ENCODE assay signal across 3 cellular contexts in the genomic region with DNA sequence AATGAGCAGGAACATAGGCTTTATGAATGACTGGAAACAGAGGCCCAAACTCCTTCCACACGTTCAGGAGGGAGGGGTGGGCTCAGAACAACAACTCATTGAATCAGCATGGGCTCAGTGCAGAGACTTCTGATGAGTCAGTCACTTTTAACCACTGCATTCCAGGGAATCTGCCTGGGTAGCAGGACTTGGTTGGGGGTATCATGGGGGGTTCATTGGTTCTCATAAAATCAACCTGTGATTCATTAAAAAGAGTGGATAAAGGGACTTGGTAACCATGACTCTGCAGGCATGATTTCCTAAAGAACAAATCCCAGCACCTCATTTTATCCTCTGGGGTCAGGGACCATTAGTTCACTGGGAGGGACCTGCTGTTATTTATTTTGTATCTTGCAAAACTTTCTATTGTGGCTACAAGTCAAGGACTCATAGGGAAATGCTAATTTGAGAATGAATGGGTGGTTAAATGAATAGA.
TF ChIP-seq lines count a peak whose summit lies in the region.

No MANE protein-coding gene starts in this region.

TF ChIP-seq in A549, 52 proteins besides CTCF, POLR2A, EP300 and RAD21:
- TF ChIP-seq CEBPB (IDR thresholded peaks at IDR 0.05) (no peak), NPAS2 (CRISPR knock-in tag; IDR thresholded peaks at IDR 0.05; ENCODE audit: borderline replicate concordance) (no peak), FOXS1 (CRISPR knock-in tag; IDR thresholded peaks at IDR 0.05) (no peak), GATA3 (IDR thresholded peaks at IDR 0.05; ENCODE audit: borderline replicate concordance) (no peak), RNF2 (IDR thresholded peaks at IDR 0.05; ENCODE audit: borderline replicate concordance, low read depth) (no peak), ZC3H11A (IDR thresholded peaks at IDR 0.05) (no peak), KDM5A (IDR thresholded peaks at IDR 0.05) (no peak), HOXB5 (CRISPR knock-in tag; IDR thresholded peaks at IDR 0.05) (no peak), MYC (IDR thresholded peaks at IDR 0.05; ENCODE audit: borderline replicate concordance, low read length) (no peak), HOXA7 (CRISPR knock-in tag; IDR thresholded peaks at IDR 0.05) (no peak), PHF8 (IDR thresholded peaks at IDR 0.05; ENCODE audit: borderline replicate concordance, low read depth) (no peak), ESRRA (IDR thresholded peaks at IDR 0.05; ENCODE audit: borderline replicate concordance, low read length) (no peak), JUNB (IDR thresholded peaks at IDR 0.05) (no peak), FOSL2 (IDR thresholded peaks at IDR 0.05) (no peak), FOSL2 (CRISPR knock-in tag; IDR thresholded peaks at IDR 0.05) (no peak), JUN (IDR thresholded peaks at IDR 0.05) (no peak)
- TF ChIP-seq, protein P1, sequence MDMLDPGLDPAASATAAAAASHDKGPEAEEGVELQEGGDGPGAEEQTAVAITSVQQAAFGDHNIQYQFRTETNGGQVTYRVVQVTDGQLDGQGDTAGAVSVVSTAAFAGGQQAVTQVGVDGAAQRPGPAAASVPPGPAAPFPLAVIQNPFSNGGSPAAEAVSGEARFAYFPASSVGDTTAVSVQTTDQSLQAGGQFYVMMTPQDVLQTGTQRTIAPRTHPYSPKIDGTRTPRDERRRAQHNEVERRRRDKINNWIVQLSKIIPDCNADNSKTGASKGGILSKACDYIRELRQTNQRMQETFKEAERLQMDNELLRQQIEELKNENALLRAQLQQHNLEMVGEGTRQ (IDR thresholded peaks at IDR 0.05) = no peak
- TF ChIP-seq, protein P2, sequence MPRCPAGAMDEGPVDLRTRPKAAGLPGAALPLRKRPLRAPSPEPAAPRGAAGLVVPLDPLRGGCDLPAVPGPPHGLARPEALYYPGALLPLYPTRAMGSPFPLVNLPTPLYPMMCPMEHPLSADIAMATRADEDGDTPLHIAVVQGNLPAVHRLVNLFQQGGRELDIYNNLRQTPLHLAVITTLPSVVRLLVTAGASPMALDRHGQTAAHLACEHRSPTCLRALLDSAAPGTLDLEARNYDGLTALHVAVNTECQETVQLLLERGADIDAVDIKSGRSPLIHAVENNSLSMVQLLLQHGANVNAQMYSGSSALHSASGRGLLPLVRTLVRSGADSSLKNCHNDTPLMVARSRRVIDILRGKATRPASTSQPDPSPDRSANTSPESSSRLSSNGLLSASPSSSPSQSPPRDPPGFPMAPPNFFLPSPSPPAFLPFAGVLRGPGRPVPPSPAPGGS (IDR thresholded peaks at IDR 0.05) = no peak
- TF ChIP-seq, protein P3, sequence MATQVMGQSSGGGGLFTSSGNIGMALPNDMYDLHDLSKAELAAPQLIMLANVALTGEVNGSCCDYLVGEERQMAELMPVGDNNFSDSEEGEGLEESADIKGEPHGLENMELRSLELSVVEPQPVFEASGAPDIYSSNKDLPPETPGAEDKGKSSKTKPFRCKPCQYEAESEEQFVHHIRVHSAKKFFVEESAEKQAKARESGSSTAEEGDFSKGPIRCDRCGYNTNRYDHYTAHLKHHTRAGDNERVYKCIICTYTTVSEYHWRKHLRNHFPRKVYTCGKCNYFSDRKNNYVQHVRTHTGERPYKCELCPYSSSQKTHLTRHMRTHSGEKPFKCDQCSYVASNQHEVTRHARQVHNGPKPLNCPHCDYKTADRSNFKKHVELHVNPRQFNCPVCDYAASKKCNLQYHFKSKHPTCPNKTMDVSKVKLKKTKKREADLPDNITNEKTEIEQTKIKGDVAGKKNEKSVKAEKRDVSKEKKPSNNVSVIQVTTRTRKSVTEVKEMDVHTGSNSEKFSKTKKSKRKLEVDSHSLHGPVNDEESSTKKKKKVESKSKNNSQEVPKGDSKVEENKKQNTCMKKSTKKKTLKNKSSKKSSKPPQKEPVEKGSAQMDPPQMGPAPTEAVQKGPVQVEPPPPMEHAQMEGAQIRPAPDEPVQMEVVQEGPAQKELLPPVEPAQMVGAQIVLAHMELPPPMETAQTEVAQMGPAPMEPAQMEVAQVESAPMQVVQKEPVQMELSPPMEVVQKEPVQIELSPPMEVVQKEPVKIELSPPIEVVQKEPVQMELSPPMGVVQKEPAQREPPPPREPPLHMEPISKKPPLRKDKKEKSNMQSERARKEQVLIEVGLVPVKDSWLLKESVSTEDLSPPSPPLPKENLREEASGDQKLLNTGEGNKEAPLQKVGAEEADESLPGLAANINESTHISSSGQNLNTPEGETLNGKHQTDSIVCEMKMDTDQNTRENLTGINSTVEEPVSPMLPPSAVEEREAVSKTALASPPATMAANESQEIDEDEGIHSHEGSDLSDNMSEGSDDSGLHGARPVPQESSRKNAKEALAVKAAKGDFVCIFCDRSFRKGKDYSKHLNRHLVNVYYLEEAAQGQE (IDR thresholded peaks at IDR 0.05) = no peak

TF ChIP-seq in Ishikawa, 13 proteins besides CTCF, POLR2A, EP300 and RAD21:
- no peak for TF ChIP-seq FOXM1 (IDR thresholded peaks at IDR 0.05; ENCODE audit: borderline replicate concordance, low read depth)
- TF ChIP-seq TEAD4 (IDR thresholded peaks at IDR 0.05) = peak; percentile 54
TF ChIP-seq in Ishikawa: peak in this region for 1.

TF ChIP-seq in HepG2, 621 proteins besides CTCF, POLR2A, EP300 and RAD21:
- TF ChIP-seq TEAD3 (CRISPR knock-in tag; optimal IDR thresholded peaks at IDR 0.05; ENCODE audit: borderline replicate concordance) (peak; percentile 22), MAFK (conservative IDR thresholded peaks at IDR 0.05 in 1 of 2, IDR thresholded peaks at IDR 0.05 in 1 of 2; ENCODE audit: low read length in 2 of 2) (peak in 1 of 2 experiments; percentile 35; a peak in 1 of 4 replicates), RARA (CRISPR knock-in tag; IDR thresholded peaks at IDR 0.05) (0 out of 2 replicates have a peak, but pooled peaks have one; percentile 8), MAFF (IDR thresholded peaks at IDR 0.05; ENCODE audit: low read depth, low read length) (peak; percentile 36; the same call in 1 of the 2 replicates), FOSL2 (CRISPR knock-in tag; IDR thresholded peaks at IDR 0.05) (peak; percentile 45), GFI1 (CRISPR knock-in tag; IDR thresholded peaks at IDR 0.05; ENCODE audit: borderline replicate concordance) (peak; percentile 52; the same call in 1 of the 2 replicates)
- TF ChIP-seq, protein P4, sequence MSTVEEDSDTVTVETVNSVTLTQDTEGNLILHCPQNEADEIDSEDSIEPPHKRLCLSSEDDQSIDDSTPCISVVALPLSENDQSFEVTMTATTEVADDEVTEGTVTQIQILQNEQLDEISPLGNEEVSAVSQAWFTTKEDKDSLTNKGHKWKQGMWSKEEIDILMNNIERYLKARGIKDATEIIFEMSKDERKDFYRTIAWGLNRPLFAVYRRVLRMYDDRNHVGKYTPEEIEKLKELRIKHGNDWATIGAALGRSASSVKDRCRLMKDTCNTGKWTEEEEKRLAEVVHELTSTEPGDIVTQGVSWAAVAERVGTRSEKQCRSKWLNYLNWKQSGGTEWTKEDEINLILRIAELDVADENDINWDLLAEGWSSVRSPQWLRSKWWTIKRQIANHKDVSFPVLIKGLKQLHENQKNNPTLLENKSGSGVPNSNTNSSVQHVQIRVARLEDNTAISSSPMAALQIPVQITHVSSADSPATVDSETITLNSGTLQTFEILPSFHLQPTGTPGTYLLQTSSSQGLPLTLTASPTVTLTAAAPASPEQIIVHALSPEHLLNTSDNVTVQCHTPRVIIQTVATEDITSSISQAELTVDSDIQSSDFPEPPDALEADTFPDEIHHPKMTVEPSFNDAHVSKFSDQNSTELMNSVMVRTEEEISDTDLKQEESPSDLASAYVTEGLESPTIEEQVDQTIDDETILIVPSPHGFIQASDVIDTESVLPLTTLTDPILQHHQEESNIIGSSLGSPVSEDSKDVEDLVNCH (CRISPR knock-in tag; IDR thresholded peaks at IDR 0.05) = no peak
- TF ChIP-seq, protein P5, sequence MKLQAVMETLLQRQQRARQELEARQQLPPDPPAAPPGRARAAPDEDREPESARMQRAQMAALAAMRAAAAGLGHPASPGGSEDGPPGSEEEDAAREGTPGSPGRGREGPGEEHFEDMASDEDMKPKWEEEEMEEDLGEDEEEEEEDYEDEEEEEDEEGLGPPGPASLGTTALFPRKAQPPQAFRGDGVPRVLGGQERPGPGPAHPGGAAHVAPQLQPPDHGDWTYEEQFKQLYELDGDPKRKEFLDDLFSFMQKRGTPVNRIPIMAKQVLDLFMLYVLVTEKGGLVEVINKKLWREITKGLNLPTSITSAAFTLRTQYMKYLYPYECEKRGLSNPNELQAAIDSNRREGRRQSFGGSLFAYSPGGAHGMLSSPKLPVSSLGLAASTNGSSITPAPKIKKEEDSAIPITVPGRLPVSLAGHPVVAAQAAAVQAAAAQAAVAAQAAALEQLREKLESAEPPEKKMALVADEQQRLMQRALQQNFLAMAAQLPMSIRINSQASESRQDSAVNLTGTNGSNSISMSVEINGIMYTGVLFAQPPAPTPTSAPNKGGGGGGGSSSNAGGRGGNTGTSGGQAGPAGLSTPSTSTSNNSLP (IDR thresholded peaks at IDR 0.05; ENCODE audit: low read depth, low read length) = peak; percentile 34; the same call in 1 of the 2 replicates
- TF ChIP-seq, protein P6, sequence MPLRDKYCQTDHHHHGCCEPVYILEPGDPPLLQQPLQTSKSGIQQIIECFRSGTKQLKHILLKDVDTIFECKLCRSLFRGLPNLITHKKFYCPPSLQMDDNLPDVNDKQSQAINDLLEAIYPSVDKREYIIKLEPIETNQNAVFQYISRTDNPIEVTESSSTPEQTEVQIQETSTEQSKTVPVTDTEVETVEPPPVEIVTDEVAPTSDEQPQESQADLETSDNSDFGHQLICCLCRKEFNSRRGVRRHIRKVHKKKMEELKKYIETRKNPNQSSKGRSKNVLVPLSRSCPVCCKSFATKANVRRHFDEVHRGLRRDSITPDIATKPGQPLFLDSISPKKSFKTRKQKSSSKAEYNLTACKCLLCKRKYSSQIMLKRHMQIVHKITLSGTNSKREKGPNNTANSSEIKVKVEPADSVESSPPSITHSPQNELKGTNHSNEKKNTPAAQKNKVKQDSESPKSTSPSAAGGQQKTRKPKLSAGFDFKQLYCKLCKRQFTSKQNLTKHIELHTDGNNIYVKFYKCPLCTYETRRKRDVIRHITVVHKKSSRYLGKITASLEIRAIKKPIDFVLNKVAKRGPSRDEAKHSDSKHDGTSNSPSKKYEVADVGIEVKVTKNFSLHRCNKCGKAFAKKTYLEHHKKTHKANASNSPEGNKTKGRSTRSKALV (CRISPR knock-in tag; IDR thresholded peaks at IDR 0.05) = no peak
